ENCODE assay signal across 9 cellular contexts in the genomic region with DNA sequence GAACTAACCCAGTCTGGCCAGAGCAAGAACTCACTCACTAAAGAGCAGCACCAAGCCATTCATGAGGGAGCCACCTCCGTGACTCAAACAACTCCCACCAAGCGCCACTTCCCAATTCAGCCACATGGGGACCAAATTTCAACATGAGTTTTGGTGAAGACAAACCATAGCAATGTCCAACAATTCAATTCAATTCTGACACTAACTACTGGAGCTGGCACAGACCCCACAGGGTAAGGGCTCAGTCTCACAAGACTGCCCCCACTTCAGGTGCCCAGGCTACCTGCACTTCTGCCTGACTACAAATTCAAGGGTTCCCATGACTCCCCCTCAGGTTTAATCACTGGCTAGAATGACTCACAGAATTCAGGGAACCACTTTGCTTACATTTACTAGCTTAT. TPM values are rescaled to one million over a fixed set of nuclear protein-coding genes. Genes with fewer than 3 reads are reported as not detected.
DNase-seq lines count a peak whose midpoint lies in the region; ATAC-seq and TF ChIP-seq lines count a peak whose summit lies in the region.
"Had no signal": no experiment of that assay in that cellular context is flagged by ENCODE, and none has a peak within 500 bp of the region (broad histone marks: within the 10 kb centered on the region; RNA-seq: fewer than 3 reads in every experiment).

No MANE protein-coding gene starts in this region.

- peaks cover 7% of the 10 kb centered on the region for H3K4me1 ChIP-seq in vagina

- H3K4me3 ChIP-seq in astrocyte of the cerebellum (ENCODE audit: low read depth, low read length) = no peak overlapping the region
- no peak overlapping the region for H3K4me3 ChIP-seq in vagina

- no peak for TF ChIP-seq POLR2A in vagina (IDR thresholded peaks at IDR 0.05)

- DNase-seq in GM19240 (ENCODE audit: insufficient read length, low spot score) (peak; percentile 38), OCI-M1 (lab: John Stamatoyannopoulos, UW) (peak; percentile 49), astrocyte of the cerebellum (ENCODE audit: low read depth) (no peak), natural killer cell (peak; percentile 41), vagina (ENCODE audit: extremely low spot score in 2 of 2) (no peak), posterior vena cava (ENCODE audit: low spot score) (no peak), NCI-H2196 (lab: John Stamatoyannopoulos, UW; ENCODE audit: unreplicated experiment) (no peak)

- no peak overlapping the region for H3K27ac Mint-ChIP-seq in natural killer cell

- no peaks in the 10 kb centered on the region for H3K27me3 ChIP-seq in vagina
- H3K27me3 ChIP-seq: neutrophil had no signal

- ATAC-seq in natural killer cell = peak; percentile 69 to 82 (median 77)
- ATAC-seq in HG02973 (IDR thresholded peaks at IDR 0.05; ENCODE audit: unreplicated experiment) = no peak

- H3K36me3 Mint-ChIP-seq in natural killer cell = no peaks in the 10 kb centered on the region

- TF ChIP-seq CTCF in astrocyte of the cerebellum (IDR thresholded peaks at IDR 0.05; ENCODE audit: low read depth, low read length, missing control alignments) (peak; percentile 33), natural killer cell (IDR thresholded peaks at IDR 0.05) (peak; percentile 52), vagina (IDR thresholded peaks at IDR 0.05) (no peak)

- no peaks in the 10 kb centered on the region for H3K27me3 Mint-ChIP-seq in natural killer cell (ENCODE audit: low read depth in 2 of 2)

- intact Hi-C loops in natural killer cell (cut with micrococcal nuclease) (no loop called here), vagina (cut with DNase I) (no loop called here), posterior vena cava (cut with DNase I) (no loop called here)

- H3K27ac ChIP-seq in vagina = no peak overlapping the region
- H3K27ac ChIP-seq: neutrophil had no signal

- H3K4me3 Mint-ChIP-seq in natural killer cell = no peak overlapping the region

- H3K9me3 Mint-ChIP-seq in natural killer cell = no peaks in the 10 kb centered on the region

- peaks cover 8 to 18% of the 10 kb centered on the region in 2 donors for H3K4me1 Mint-ChIP-seq in natural killer cell

- no peaks in the 10 kb centered on the region for H3K36me3 ChIP-seq in vagina
- H3K36me3 ChIP-seq: neutrophil had no signal

- in situ Hi-C loops in astrocyte of the cerebellum (cut with HindIII; ENCODE audit: low sequenced_read_pairs) = no loop called here

- H3K9me3 ChIP-seq in vagina = no peaks in the 10 kb centered on the region
- H3K9me3 ChIP-seq: neutrophil had no signal

RNA-seq across cellular contexts. Expression of a gene that starts 48.8 kb away (rescaled TPM):
- total RNA-seq in natural killer cell (100 to 1,000 TPM in 2 of 3 donors, 10 to 100 TPM in 1; 83.7 to 112 (median 104) TPM), vagina (52.5 TPM), posterior vena cava (100 to 1,000 TPM; 187 to 227 TPM)

Comparison
In these comparisons a context has a peak if more than half of its experiments do, and no peak if none do; other contexts are left out.
1. DNase-seq: peak in GM19240 (single experiment), OCI-M1 (single experiment) and natural killer cell (single experiment); none in astrocyte of the cerebellum (single experiment), vagina (0 of 2), posterior vena cava (single experiment) and NCI-H2196 (single experiment).
2. CTCF ChIP-seq: peak in astrocyte of the cerebellum (single experiment) and natural killer cell (single experiment); none in vagina (0 of 3).